ENCODE assay signal across 1 cellular context in genomic region chrX:24148535-24149345, GRCh38.
TF ChIP-seq lines count a peak whose summit lies in the region.

No MANE protein-coding gene starts in this region.

TF ChIP-seq in HCT116, 20 proteins besides CTCF, POLR2A, EP300 and RAD21:
- TF ChIP-seq ZFX (IDR thresholded peaks at IDR 0.05) = no peak
- TF ChIP-seq REST (IDR thresholded peaks at IDR 0.05; ENCODE audit: low read depth) = no peak
- no peak for TF ChIP-seq EZH2phosphoT487 (IDR thresholded peaks at IDR 0.05; ENCODE audit: borderline replicate concordance)
- TF ChIP-seq TCF7L2 (IDR thresholded peaks at IDR 0.05; ENCODE audit: borderline replicate concordance, extremely low read depth, insufficient read depth, insufficient read length) = no peak
- TF ChIP-seq POLR2AphosphoS5 (IDR thresholded peaks at IDR 0.05; ENCODE audit: low read depth, low read length) = no peak
- TF ChIP-seq JUND (IDR thresholded peaks at IDR 0.05) = no peak
- TF ChIP-seq SRF (IDR thresholded peaks at IDR 0.05; ENCODE audit: low read depth) = no peak
- no peak for TF ChIP-seq ELF1 (IDR thresholded peaks at IDR 0.05; ENCODE audit: borderline replicate concordance, low read depth)
- no peak for TF ChIP-seq CBX3 (IDR thresholded peaks at IDR 0.05; ENCODE audit: low read depth)
- no peak for TF ChIP-seq ZNF274 (IDR thresholded peaks at IDR 0.05; ENCODE audit: low read depth, low read length)
- TF ChIP-seq EGR1 (IDR thresholded peaks at IDR 0.05; ENCODE audit: low read depth) = no peak
- TF ChIP-seq EZH2 (IDR thresholded peaks at IDR 0.05) = no peak
